In the genomic region with DNA sequence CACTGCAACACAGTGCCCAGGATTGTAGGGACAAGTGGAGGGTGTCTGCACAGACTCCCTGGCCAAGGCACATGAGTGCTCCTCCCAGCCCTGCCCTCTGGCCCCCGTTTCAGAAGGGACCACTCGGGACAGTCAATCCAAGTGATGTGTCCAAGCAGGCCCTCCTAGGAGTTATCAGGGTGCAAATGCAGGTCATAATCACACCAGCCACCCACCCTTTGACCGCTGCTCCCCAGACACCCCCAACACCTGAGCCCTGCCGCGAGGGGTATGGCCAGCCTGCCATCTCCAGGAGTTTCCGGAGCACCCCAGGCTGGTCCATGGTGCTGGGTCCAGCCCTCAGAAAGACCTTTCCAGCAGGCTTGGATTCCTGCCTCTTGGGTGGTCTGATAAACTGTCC, we compare ENCODE assay signal across 26 cellular contexts. TPM values are rescaled to one million over a fixed set of nuclear protein-coding genes. Genes with fewer than 3 reads are reported as not detected.
"Had no signal": no experiment of that assay in that cellular context is flagged by ENCODE, and none has a peak within 500 bp of the region (broad histone marks: within the 10 kb centered on the region; RNA-seq: fewer than 3 reads in every experiment).

No MANE protein-coding gene starts in this region.

- H3K27ac Mint-ChIP-seq: activated naive CD8-positive, alpha-beta T cell treated with anti-CD3 and anti-CD28 coated beads for 36 hours; mesothelial cell of epicardium; nephron progenitor cell; stimulated activated effector memory CD8-positive, alpha-beta T cell treated with anti-CD3 and anti-CD28 coated beads, Interleukin-12 subunit alpha, Interleukin-12 subunit beta, amount 100 ng/mL, for 72 hours; WTC11 had no signal

- H3K4me3 Mint-ChIP-seq: activated naive CD8-positive, alpha-beta T cell treated with anti-CD3 and anti-CD28 coated beads for 36 hours; mesothelial cell of epicardium; nephron progenitor cell; stimulated activated effector memory CD8-positive, alpha-beta T cell treated with anti-CD3 and anti-CD28 coated beads, Interleukin-12 subunit alpha, Interleukin-12 subunit beta, amount 100 ng/mL, for 72 hours; WTC11 had no signal

- ATAC-seq: stimulated activated effector memory CD8-positive, alpha-beta T cell treated with anti-CD3 and anti-CD28 coated beads, Interleukin-12 subunit alpha, Interleukin-12 subunit beta, amount 100 ng/mL, for 72 hours; WTC11 had no signal

- H3K4me1 ChIP-seq: heart right ventricle, parathyroid adenoma, right lobe of liver, stomach had no signal

- H3K9me3 ChIP-seq: right lobe of liver, testis, vagina had no signal

- DNase-seq: activated CD4-positive, alpha-beta T cell treated with anti-CD3 and anti-CD28 coated beads, Interleukin-2, amount 50 U/mL, for 4 hours; activated naive CD4-positive, alpha-beta T cell treated with Interleukin-2 at 50 U/mL for 16 hours; activated naive CD8-positive, alpha-beta T cell treated with anti-CD3 and anti-CD28 coated beads for 36 hours; activated T-cell treated with anti-CD3 and anti-CD28 coated beads, Interleukin-2, amount 50 U/mL, for 48 hours; cerebellar nuclear complex; cortex of kidney; effector CD4-positive, alpha-beta T cell; erythroblast; foreskin fibroblast; heart right ventricle; kidney; nephron progenitor cell; right lobe of liver; small intestine; stimulated activated CD4-positive, alpha-beta T cell treated with anti-CD3 and anti-CD28 coated beads, Interleukin-2, amount 100 ng/mL, for 24 hours; stomach; T-helper 9 cell; testis; trophoblast cell had no signal

- H3K9ac ChIP-seq: parathyroid adenoma had no signal

- H3K36me3 Mint-ChIP-seq: activated naive CD8-positive, alpha-beta T cell treated with anti-CD3 and anti-CD28 coated beads for 36 hours; mesothelial cell of epicardium; stimulated activated effector memory CD8-positive, alpha-beta T cell treated with anti-CD3 and anti-CD28 coated beads, Interleukin-12 subunit alpha, Interleukin-12 subunit beta, amount 100 ng/mL, for 72 hours had no signal

- H3K4me3 ChIP-seq: heart right ventricle, right lobe of liver, stomach, testis, vagina had no signal

- H3K27ac ChIP-seq: right lobe of liver, testis, vagina had no signal

- H3K4me1 Mint-ChIP-seq: activated naive CD8-positive, alpha-beta T cell treated with anti-CD3 and anti-CD28 coated beads for 36 hours; mesothelial cell of epicardium; nephron progenitor cell; stimulated activated effector memory CD8-positive, alpha-beta T cell treated with anti-CD3 and anti-CD28 coated beads, Interleukin-12 subunit alpha, Interleukin-12 subunit beta, amount 100 ng/mL, for 72 hours; WTC11 had no signal

- H3K27me3 ChIP-seq: right lobe of liver, stomach, testis, vagina had no signal

- H3K36me3 ChIP-seq: heart right ventricle, right lobe of liver, stomach, vagina had no signal

RNA-seq across cellular contexts. Expression of a gene that starts 54.5 kb away (rescaled TPM):
- total RNA-seq: activated CD8-positive, alpha-beta memory T cell treated with anti-CD3 and anti-CD28 coated beads for 36 hours; activated naive CD8-positive, alpha-beta T cell treated with anti-CD3 and anti-CD28 coated beads for 36 hours; T-helper 1 cell treated with Interleukin-12 subunit alpha and Interleukin-12 subunit beta and Interleukin-4 antibody, amounts not matched to agents 30 ng/mL and 1 ng/mL, for 36 hours had no signal
